17 cellular contexts compared by ENCODE assay signal in genomic region chr21:42556960-42557359, GRCh38. TPM values are rescaled to one million over a fixed set of nuclear protein-coding genes. Genes with fewer than 3 reads are reported as not detected.
DNase-seq lines count a peak whose midpoint lies in the region; ATAC-seq and TF ChIP-seq lines count a peak whose summit lies in the region.
"Had no signal": no experiment of that assay in that cellular context is flagged by ENCODE, and none has a peak within 500 bp of the region (broad histone marks: within the 10 kb centered on the region; RNA-seq: fewer than 3 reads in every experiment).

No MANE protein-coding gene starts in this region.

- H3K27ac ChIP-seq in VCaP (peak overlapping the region; percentile 3; the same call in 1 of the 2 replicates), right lobe of liver (peak overlapping the region in 1 of 3 donors; percentile 59), testis (no peak overlapping the region)

- H3K9me3 ChIP-seq in right lobe of liver (no peaks in the 10 kb centered on the region), testis (no peaks in the 10 kb centered on the region)

- H3K4me1 ChIP-seq in right lobe of liver (peaks cover 0 to 12% (median 5%) of the 10 kb centered on the region in 4 donors), testis (no peaks in the 10 kb centered on the region)

- DNase-seq in right lobe of liver, result peak; percentile 73 to 92 (median 89)
- peak; percentile 33 for DNase-seq in testis
- DNase-seq in CD1c-positive myeloid dendritic cell (ENCODE audit: extremely low spot score), result no peak
- no peak for DNase-seq in GM10248 (ENCODE audit: extremely low spot score)
- DNase-seq: activated CD4-positive, alpha-beta memory T cell treated with anti-CD3 and anti-CD28 coated beads for 36 hours; activated naive CD8-positive, alpha-beta T cell treated with anti-CD3 and anti-CD28 coated beads, Interleukin-2, amount 50 U/mL, for 24 hours; activated T-cell treated with anti-CD3 and anti-CD28 coated beads, Interleukin-2, amount 50 U/mL, for 48 hours; DMS 273 treated with DMSO at 0.1 percent for 48 hours; left ventricle myocardium superior; NCI-H1092; NCI-H82; stimulated activated CD4-positive, alpha-beta T cell treated with anti-CD3 and anti-CD28 coated beads, Interleukin-15, amount 100 ng/mL, for 24 hours had no signal

- H3K27me3 ChIP-seq in right lobe of liver (no peaks in the 10 kb centered on the region), testis (no peaks in the 10 kb centered on the region)

- peak; percentile 97 to 98 (median 97) for ATAC-seq in right lobe of liver
- ATAC-seq in HG03175 (IDR thresholded peaks at IDR 0.05; ENCODE audit: unreplicated experiment), result no peak
- ATAC-seq: activated naive CD8-positive, alpha-beta T cell treated with anti-CD3 and anti-CD28 coated beads, Interleukin-2, amount 50 U/mL, for 24 hours; left ventricle myocardium superior; naive thymus-derived CD8-positive, alpha-beta T cell; SK-N-SH treated with all-trans-retinoic acid at 6 μM for 48 hours had no signal

- POLR2A ChIA-PET in GM10248 (lab: Yijun Ruan, JAX), result interaction anchor here (0.5 kb wide), 1 partner anchor 795 kb away, joined by 3 read pairs; no protein-coding TSS in a partner anchor

- no peak for TF ChIP-seq POLR2A in right lobe of liver (IDR thresholded peaks at IDR 0.05)
- TF ChIP-seq POLR2A in testis (IDR thresholded peaks at IDR 0.05), result no peak

- peak overlapping the region; percentile 5 for H3K4me3 ChIP-seq in GM12875 (ENCODE audit: low read depth, low read length)
- H3K4me3 ChIP-seq in right lobe of liver, result no peak overlapping the region
- no peak overlapping the region for H3K4me3 ChIP-seq in testis

- TF ChIP-seq CTCF in GM12875 (IDR thresholded peaks at IDR 0.05; ENCODE audit: borderline replicate concordance, insufficient read depth, low read depth, low read length) (no peak), VCaP (conservative IDR thresholded peaks at IDR 0.05) (no peak), right lobe of liver (IDR thresholded peaks at IDR 0.05) (no peak), testis (IDR thresholded peaks at IDR 0.05) (no peak), GM10248 (IDR thresholded peaks at IDR 0.05; ENCODE audit: control extremely low read depth, extremely low read depth, low read depth, missing control alignments) (no peak)

- 48% methylated on average over 7 of the region's 14 CpGs for WGBS in right lobe of liver (ENCODE audit: insufficient coverage, low coverage, low lambda C conversion rate, missing lambda C conversion rate)
- WGBS in testis, 2 donors, result 70 to 72% methylated on average over 12 to 14 of the region's 14 CpGs

- H3K36me3 ChIP-seq in right lobe of liver (peaks cover 0 to 14% (median 0%) of the 10 kb centered on the region in 4 donors), testis (ENCODE audit: low read depth, missing control alignments) (no peaks in the 10 kb centered on the region)

- intact Hi-C loops in right lobe of liver (cut with DNase I), result no loop called here
- intact Hi-C loops in testis (cut with DNase I; ENCODE audit: low total_unique reads), result no loop called here

- CTCF ChIA-PET in GM10248 (lab: Yijun Ruan, JAX), result interaction anchor here (0.9 to 1.4 kb wide), 2 partner anchors 10 to 22 kb away, joined by 3 read pairs; no protein-coding TSS in a partner anchor

RNA-seq across cellular contexts. Expression of gene SLC37A1, which starts 43.3 kb away (rescaled TPM):
- total RNA-seq in right lobe of liver (10 to 100 TPM in 1 of 6 experiments, 1 to 10 TPM in 5; 2.5 to 10.8 (median 6.2) TPM), testis (10 to 100 TPM; 22.6 to 24.3 TPM)
- polyA plus RNA-seq in testis (ENCODE audit: insufficient read depth, low read depth, low replicate concordance), result 48.3 TPM

Comparison
In these comparisons a context has a peak if more than half of its experiments do, and no peak if none do; other contexts are left out.
1. DNase-seq: peak in right lobe of liver (3 of 3) and testis (single experiment); none in CD1c-positive myeloid dendritic cell (single experiment) and GM10248 (single experiment).